Comparison of ENCODE assay signal across 24 cellular contexts in genomic region chr16:66399930-66400329, GRCh38. TPM values are rescaled to one million over a fixed set of nuclear protein-coding genes. Genes with fewer than 3 reads are reported as not detected.
DNase-seq lines count a peak whose midpoint lies in the region; ATAC-seq and TF ChIP-seq lines count a peak whose summit lies in the region.
"Had no signal": no experiment of that assay in that cellular context is flagged by ENCODE, and none has a peak within 500 bp of the region (broad histone marks: within the 10 kb centered on the region; RNA-seq: fewer than 3 reads in every experiment).

No MANE protein-coding gene starts in this region.

- TF ChIP-seq POLR2A in gastrocnemius medialis (IDR thresholded peaks at IDR 0.05): no peak

- DNase-seq in NCI-H1105 (lab: John Stamatoyannopoulos, UW): peak; percentile 3
- DNase-seq in NCI-H1105 treated with DMSO at 0.1 percent for 48 hours (lab: John Stamatoyannopoulos, UW): no peak
- DNase-seq in NCI-H2171 treated with DMSO at 0.1 percent for 48 hours (lab: John Stamatoyannopoulos, UW): peak; percentile 77
- peak; percentile 67 for DNase-seq in fibroblast of the aortic adventitia (ENCODE audit: low read depth)
- no peak for DNase-seq in gastrocnemius medialis
- no peak for DNase-seq in SKM-1 treated with dmso at 0.1 percent for 144 hours (lab: John Stamatoyannopoulos, UW; ENCODE audit: unreplicated experiment)
- DNase-seq in AG08395 (ENCODE audit: low spot score): no peak
- DNase-seq in occipital lobe (lab: John Stamatoyannopoulos, UW): no peak
- DNase-seq: activated CD8-positive, alpha-beta T cell treated with anti-CD3 and anti-CD28 coated beads for 36 hours; adrenal gland; CD8-positive, alpha-beta T cell; effector memory CD8-positive, alpha-beta T cell; foreskin melanocyte; GDM1; immature natural killer cell; mesenchymal stem cell; PC-3; right lobe of liver; stimulated activated CD4-positive, alpha-beta T cell treated with anti-CD3 and anti-CD28 coated beads, Interleukin-4, amount 100 ng/mL, for 24 hours; thyroid gland; WERI-Rb-1 had no signal

- intact Hi-C loops in gastrocnemius medialis (cut with DNase I; ENCODE audit: low total_unique reads): no loop called here

- peaks cover 3 to 10% of the 10 kb centered on the region in 2 donors for H3K4me1 ChIP-seq in gastrocnemius medialis
- H3K4me1 ChIP-seq: adrenal gland, right lobe of liver had no signal

- H3K9me3 ChIP-seq in gastrocnemius medialis: no peaks in the 10 kb centered on the region
- H3K9me3 ChIP-seq: adrenal gland, right lobe of liver, thyroid gland had no signal

- no peaks in the 10 kb centered on the region for H3K36me3 ChIP-seq in gastrocnemius medialis
- H3K36me3 ChIP-seq: adrenal gland, right lobe of liver, WERI-Rb-1 had no signal

- H3K4me3 ChIP-seq in fibroblast of the aortic adventitia (ENCODE audit: low read depth, low read length) (no peak overlapping the region), gastrocnemius medialis (no peak overlapping the region)
- H3K4me3 ChIP-seq: adrenal gland, right lobe of liver, thyroid gland had no signal

- ATAC-seq in gastrocnemius medialis: peak; percentile 63 to 66
- ATAC-seq: activated CD8-positive, alpha-beta T cell treated with anti-CD3 and anti-CD28 coated beads for 36 hours; activated T-helper 17 cell treated with anti-CD3 and anti-CD28 coated beads, Interleukin-2, amount 50 U/mL, for 72 hours; CD8-positive, alpha-beta T cell; effector memory CD8-positive, alpha-beta T cell; PC-3; right lobe of liver had no signal

- no peak for TF ChIP-seq CTCF in fibroblast of the aortic adventitia (IDR thresholded peaks at IDR 0.05; ENCODE audit: insufficient read depth, low read length)
- TF ChIP-seq CTCF in gastrocnemius medialis (IDR thresholded peaks at IDR 0.05 in 4 of 5, conservative IDR thresholded peaks at IDR 0.05 in 1 of 5): no peak

- in situ Hi-C loops in gastrocnemius medialis (cut with MboI; ENCODE audit: low sequenced_read_pairs in 4 of 4): loop anchor here (10.0 to 25.0 kb wide), 4 partner anchors 195 to 465 kb away; partner anchors contain the start of gene CMTM3 (in 2 of the 4)

- H3K27ac ChIP-seq in gastrocnemius medialis: peak overlapping the region in 3 of 4 donors; percentile 8 to 39 (median 13)
- H3K27ac ChIP-seq: adrenal gland, right lobe of liver, thyroid gland, WERI-Rb-1 had no signal

- no peaks in the 10 kb centered on the region for H3K27me3 ChIP-seq in gastrocnemius medialis
- H3K27me3 ChIP-seq: adrenal gland, right lobe of liver, thyroid gland had no signal

RNA-seq across cellular contexts. Expression of gene BEAN1, which starts 27.2 kb away (rescaled TPM):
- 0.09 TPM in 1 of 2 replicates, not detected in the other for total RNA-seq in fibroblast of the aortic adventitia (ENCODE audit: low replicate concordance)
- not detected for total RNA-seq in gastrocnemius medialis
- 4.1 TPM for total RNA-seq in occipital lobe
- total RNA-seq: activated CD8-positive, alpha-beta T cell treated with anti-CD3 and anti-CD28 coated beads for 36 hours; activated T-helper 17 cell treated with anti-CD3 and anti-CD28 coated beads, Interleukin-2, amount 50 U/mL, for 72 hours; CD8-positive, alpha-beta T cell had no signal

RNA-seq across cellular contexts. Expression of gene CDH5, which starts 33.4 kb away (rescaled TPM):
- 2.9 and 7.0 TPM in 2 replicates for total RNA-seq in fibroblast of the aortic adventitia (ENCODE audit: low replicate concordance)
- total RNA-seq in gastrocnemius medialis: 10 to 100 TPM; 24.3 to 37.4 (median 31.7) TPM
- 5.6 TPM for total RNA-seq in occipital lobe
- total RNA-seq: A172; activated CD8-positive, alpha-beta T cell treated with anti-CD3 and anti-CD28 coated beads for 36 hours; activated T-helper 17 cell treated with anti-CD3 and anti-CD28 coated beads, Interleukin-2, amount 50 U/mL, for 72 hours; CD8-positive, alpha-beta T cell; MCF 10A; PC-3 had no signal

Comparison
In these comparisons a context has a peak if more than half of its experiments do, and no peak if none do; other contexts are left out.
1. DNase-seq: peak in NCI-H1105 (single experiment), NCI-H2171 treated with DMSO at 0.1 percent for 48 hours (single experiment) and fibroblast of the aortic adventitia (single experiment); none in NCI-H1105 treated with DMSO at 0.1 percent for 48 hours (single experiment), gastrocnemius medialis (0 of 2), SKM-1 treated with dmso at 0.1 percent for 144 hours (single experiment), AG08395 (single experiment) and occipital lobe (single experiment).